In genomic region chr5:161414896-161415295, GRCh38 we compare ENCODE assay signal across 29 cellular contexts.
"Had no signal": no experiment of that assay in that cellular context is flagged by ENCODE, and none has a peak within 500 bp of the region (broad histone marks: within the 10 kb centered on the region; RNA-seq: fewer than 3 reads in every experiment).

No MANE protein-coding gene starts in this region.

- H3K4me3 ChIP-seq: ascending aorta, breast epithelium, cardiac muscle cell, colonic mucosa, esophagus muscularis mucosa, gastrocnemius medialis, heart left ventricle had no signal

- DNase-seq: activated CD4-positive, alpha-beta memory T cell treated with anti-CD3 and anti-CD28 coated beads for 36 hours; activated CD4-positive, alpha-beta T cell treated with anti-CD3 and anti-CD28 coated beads for 36 hours; activated CD4-positive, alpha-beta T cell treated with anti-CD3 and anti-CD28 coated beads, Interleukin-2, amount 10 ng/mL, durations not matched to agents 24 days and 14 days; activated CD4-positive, CD25-positive, alpha-beta regulatory T cell; activated CD4-positive, CD25-positive, alpha-beta regulatory T cell treated with anti-CD3 and anti-CD28 coated beads, Interleukin-2, amount 50 U/mL, for 72 hours; activated CD8-positive, alpha-beta memory T cell treated with anti-CD3 and anti-CD28 coated beads, Interleukin-2, amount 10 ng/mL, durations not matched to agents 7 days and 5 days; activated CD8-positive, alpha-beta memory T cell treated with anti-CD3 and anti-CD28 coated beads, Interleukin-2, amount 50 U/mL, for 4 hours; activated CD8-positive, alpha-beta T cell treated with anti-CD3 and anti-CD28 coated beads, Interleukin-2, amount 10 ng/mL, durations not matched to agents 7 days and 5 days; activated gamma-delta T cell; activated naive CD4-positive, alpha-beta T cell; activated naive CD4-positive, alpha-beta T cell treated with anti-CD3 and anti-CD28 coated beads, Interleukin-2, amount 10 ng/mL, durations not matched to agents 7 days and 5 days; activated naive CD8-positive, alpha-beta T cell treated with anti-CD3 and anti-CD28 coated beads, Interleukin-2, amount 10 ng/mL, durations not matched to agents 7 days and 5 days; activated T-cell treated with anti-CD3 and anti-CD28 coated beads, Interleukin-2, amount 50 U/mL, for 1 hour; activated T-cell treated with anti-CD3 and anti-CD28 coated beads, Interleukin-2, amount 50 U/mL, for 48 hours; central memory CD4-positive, alpha-beta T cell; cerebellar nuclear complex; colonic mucosa; effector CD8-positive, alpha-beta T cell; erythroblast; foreskin keratinocyte; gastrocnemius medialis; glutamatergic neuron; heart left ventricle; T-helper 2 cell had no signal

- ATAC-seq: activated CD4-positive, alpha-beta T cell treated with anti-CD3 and anti-CD28 coated beads for 36 hours; activated CD8-positive, alpha-beta memory T cell treated with anti-CD3 and anti-CD28 coated beads, Interleukin-2, amount 10 ng/mL, durations not matched to agents 7 days and 5 days; activated CD8-positive, alpha-beta T cell treated with anti-CD3 and anti-CD28 coated beads, Interleukin-2, amount 10 ng/mL, durations not matched to agents 7 days and 5 days; activated naive CD4-positive, alpha-beta T cell treated with anti-CD3 and anti-CD28 coated beads, Interleukin-2, amount 50 U/mL, for 72 hours; foreskin keratinocyte; gastrocnemius medialis; heart left ventricle had no signal
